In genomic region chr9:8940650-8941049, GRCh38 we compare ENCODE assay signal across 28 cellular contexts.
"Had no signal": no experiment of that assay in that cellular context is flagged by ENCODE, and none has a peak within 500 bp of the region (broad histone marks: within the 10 kb centered on the region; RNA-seq: fewer than 3 reads in every experiment).

No MANE protein-coding gene starts in this region.

- ATAC-seq: stimulated activated effector memory CD8-positive, alpha-beta T cell treated with anti-CD3 and anti-CD28 coated beads, Interleukin-12 subunit alpha, Interleukin-12 subunit beta, amount 100 ng/mL, for 72 hours; stimulated activated memory B cell treated with anti-CD40 and anti-IgM and Interleukin-4, amounts not matched to agents 10 μg/mL and 1 μg/mL and 100 μg/mL, for 72 hours; stimulated activated naive CD8-positive, alpha-beta T cell treated with anti-CD3 and anti-CD28 coated beads, Interleukin-15, amount 100 ng/mL, for 72 hours; stimulated activated naive CD8-positive, alpha-beta T cell treated with anti-CD3 and anti-CD28 coated beads, Interleukin-15, Interleukin-2, amounts not matched to agents 100 U/mL and 50 U/mL, for 24 hours; upper lobe of right lung had no signal

- H3K9me3 ChIP-seq: stomach, suprapubic skin, testis, thoracic aorta, thyroid gland, tibial artery, tibial nerve, transverse colon, upper lobe of left lung, upper lobe of right lung, uterus, vagina had no signal

- H3K36me3 ChIP-seq: stomach, suprapubic skin, thoracic aorta, thyroid gland, tibial artery, tibial nerve, transverse colon, upper lobe of left lung, upper lobe of right lung, uterus, vagina had no signal

- FAIRE-seq: urothelium cell line had no signal

- H3K27me3 ChIP-seq: stomach, suprapubic skin, testis, thyroid gland, tibial artery, tibial nerve, transverse colon, upper lobe of left lung, upper lobe of right lung, uterus, vagina had no signal

- H3K27me3 Mint-ChIP-seq: stimulated activated memory B cell treated with anti-CD40 and anti-IgM and Interleukin-4, amounts not matched to agents 10 μg/mL and 1 μg/mL and 100 μg/mL, for 72 hours; stimulated activated naive CD8-positive, alpha-beta T cell treated with anti-CD3 and anti-CD28 coated beads, Interleukin-15, amount 100 ng/mL, for 72 hours; stimulated activated naive CD8-positive, alpha-beta T cell treated with anti-CD3 and anti-CD28 coated beads, Interleukin-15, Interleukin-2, amounts not matched to agents 100 ng/mL and 50 ng/mL, for 24 hours; type B pancreatic cell had no signal

- H3K9me3 Mint-ChIP-seq: type B pancreatic cell had no signal

- H3K27ac Mint-ChIP-seq: stimulated activated effector memory CD8-positive, alpha-beta T cell treated with anti-CD3 and anti-CD28 coated beads, Interleukin-12 subunit alpha, Interleukin-12 subunit beta, amount 100 ng/mL, for 72 hours; stimulated activated memory B cell treated with anti-CD40 and anti-IgM and Interleukin-4, amounts not matched to agents 10 μg/mL and 1 μg/mL and 100 μg/mL, for 72 hours; stimulated activated naive CD8-positive, alpha-beta T cell treated with anti-CD3 and anti-CD28 coated beads, Interleukin-15, amount 100 ng/mL, for 72 hours; stimulated activated naive CD8-positive, alpha-beta T cell treated with anti-CD3 and anti-CD28 coated beads, Interleukin-15, Interleukin-2, amounts not matched to agents 100 ng/mL and 50 ng/mL, for 24 hours; type B pancreatic cell had no signal

- H3K36me3 Mint-ChIP-seq: stimulated activated effector memory CD8-positive, alpha-beta T cell treated with anti-CD3 and anti-CD28 coated beads, Interleukin-12 subunit alpha, Interleukin-12 subunit beta, amount 100 ng/mL, for 72 hours; stimulated activated memory B cell treated with anti-CD40 and anti-IgM and Interleukin-4, amounts not matched to agents 10 μg/mL and 1 μg/mL and 100 μg/mL, for 72 hours; type B pancreatic cell had no signal

- H3K4me1 ChIP-seq: stomach, suprapubic skin, testis, thyroid gland, tibial artery, tibial nerve, transverse colon, upper lobe of left lung, upper lobe of right lung, uterus, vagina had no signal

- DNase-seq: stimulated activated CD4-positive, alpha-beta T cell treated with anti-CD3 and anti-CD28 coated beads, Interleukin-2, amount 100 ng/mL, for 48 hours; stimulated activated CD4-positive, alpha-beta T cell treated with anti-CD3 and anti-CD28 coated beads, Interleukin-4, amount 100 ng/mL, for 1 hour; stimulated activated CD4-positive, alpha-beta T cell treated with anti-CD3 and anti-CD28 coated beads, Interleukin-4, amount 100 ng/mL, for 24 hours; stimulated activated CD4-positive, alpha-beta T cell treated with anti-CD3 and anti-CD28 coated beads, Interleukin-4, amount 100 ng/mL, for 4 hours; stimulated activated CD8-positive, alpha-beta memory T cell treated with anti-CD3 and anti-CD28 coated beads, Interleukin-4, amount 100 ng/mL, for 48 hours; stimulated activated naive CD4-positive, alpha-beta T cell; stimulated activated naive CD4-positive, alpha-beta T cell treated with Interleukin-2 at 50 U/mL for 16 hours; stimulated activated naive CD8-positive, alpha-beta T cell treated with anti-CD3 and anti-CD28 coated beads, Interleukin-15, amount 100 ng/mL, for 72 hours; stimulated activated naive CD8-positive, alpha-beta T cell treated with anti-CD3 and anti-CD28 coated beads, Interleukin-15, Interleukin-2, amounts not matched to agents 100 U/mL and 50 U/mL, for 24 hours; stomach; substantia nigra; testis; thyroid gland; tibial artery; transverse colon; trophoblast cell; upper lobe of left lung; upper lobe of right lung; uterus had no signal

- H3K4me3 ChIP-seq: stomach, suprapubic skin, testis, thoracic aorta, thyroid gland, tibial artery, tibial nerve, transverse colon, upper lobe of left lung, upper lobe of right lung, uterus, vagina had no signal

- H3K4me1 Mint-ChIP-seq: stimulated activated effector memory CD8-positive, alpha-beta T cell treated with anti-CD3 and anti-CD28 coated beads, Interleukin-12 subunit alpha, Interleukin-12 subunit beta, amount 100 ng/mL, for 72 hours; stimulated activated memory B cell treated with anti-CD40 and anti-IgM and Interleukin-4, amounts not matched to agents 10 μg/mL and 1 μg/mL and 100 μg/mL, for 72 hours; stimulated activated naive CD8-positive, alpha-beta T cell treated with anti-CD3 and anti-CD28 coated beads, Interleukin-15, amount 100 ng/mL, for 72 hours had no signal

- H3K27ac ChIP-seq: stomach, suprapubic skin, testis, thoracic aorta, thyroid gland, tibial artery, tibial nerve, transverse colon, upper lobe of left lung, upper lobe of right lung, uterus, vagina had no signal

- H3K4me3 Mint-ChIP-seq: stimulated activated effector memory CD8-positive, alpha-beta T cell treated with anti-CD3 and anti-CD28 coated beads, Interleukin-12 subunit alpha, Interleukin-12 subunit beta, amount 100 ng/mL, for 72 hours; stimulated activated memory B cell treated with anti-CD40 and anti-IgM and Interleukin-4, amounts not matched to agents 10 μg/mL and 1 μg/mL and 100 μg/mL, for 72 hours; stimulated activated naive CD8-positive, alpha-beta T cell treated with anti-CD3 and anti-CD28 coated beads, Interleukin-15, amount 100 ng/mL, for 72 hours; stimulated activated naive CD8-positive, alpha-beta T cell treated with anti-CD3 and anti-CD28 coated beads, Interleukin-15, Interleukin-2, amounts not matched to agents 100 ng/mL and 50 ng/mL, for 24 hours; type B pancreatic cell had no signal
